18 cellular contexts compared by ENCODE assay signal in the genomic region with DNA sequence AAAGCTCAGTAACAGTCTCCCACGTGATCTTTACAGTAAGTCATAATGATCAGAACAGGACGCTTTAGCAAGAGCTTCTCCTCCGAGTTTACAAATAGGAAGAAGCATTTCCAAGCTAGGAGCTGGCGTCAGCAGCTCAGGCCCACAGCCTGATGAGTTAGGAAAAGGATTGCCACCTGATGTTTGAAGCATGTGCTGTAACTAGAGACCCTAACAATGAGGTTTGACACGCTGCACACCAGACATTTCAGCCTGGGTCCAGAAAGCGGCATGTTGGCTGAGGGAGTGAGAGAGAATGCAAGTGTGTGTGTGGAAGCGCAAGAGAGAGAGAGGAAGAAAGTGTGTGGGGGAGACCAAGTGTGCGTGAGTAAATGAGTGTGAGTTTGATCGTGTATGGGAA. TPM values are rescaled to one million over a fixed set of nuclear protein-coding genes. Genes with fewer than 3 reads are reported as not detected.
A peak's percentile ranks its signal among the peaks of the same experiment; 100 is the strongest.
DNase-seq lines count a peak whose midpoint lies in the region; ATAC-seq, FAIRE-seq and TF ChIP-seq lines count a peak whose summit lies in the region.
"Had no signal": no experiment of that assay in that cellular context is flagged by ENCODE, and none has a peak within 500 bp of the region (broad histone marks: within the 10 kb centered on the region; RNA-seq: fewer than 3 reads in every experiment).

No MANE protein-coding gene starts in this region.

- CTCF ChIA-PET in CD4-positive, alpha-beta T cell (lab: Charles Lee): no interaction called here

- H3K27ac Mint-ChIP-seq in CD4-positive, alpha-beta T cell: peak overlapping the region; percentile 8

- no peak for DNase-seq in CD4-positive, alpha-beta T cell
- DNase-seq in bronchial epithelial cell (ENCODE audit: low read depth) (no peak), posterior vena cava (ENCODE audit: low spot score) (peak; percentile 15), cardiac septum (ENCODE audit: low spot score) (no peak), NCI-H1694 treated with DMSO at 0.1 percent for 48 hours (lab: John Stamatoyannopoulos, UW) (no peak)
- DNase-seq in activated CD4-positive, CD25-positive, alpha-beta regulatory T cell treated with anti-CD3 and anti-CD28 coated beads, Interleukin-2, amount 50 U/mL, for 72 hours: no peak
- DNase-seq: AML-193; Calu3; CD4-positive, alpha-beta memory T cell; NCI-H1417; NCI-H1930; NCI-H446 treated with DMSO at 0.1 percent for 48 hours; NCI-H748 treated with DMSO at 0.1 percent for 48 hours; OCI-M1; SIG-M5 had no signal

- ATAC-seq in CD4-positive, alpha-beta T cell (ENCODE audit: poor library complexity): no peak
- ATAC-seq: HCT116 had no signal

- no peaks in the 10 kb centered on the region for H3K9me3 Mint-ChIP-seq in CD4-positive, alpha-beta T cell
- H3K9me3 Mint-ChIP-seq: CD4-positive, alpha-beta memory T cell had no signal

- peaks cover 25% of the 10 kb centered on the region for H3K36me3 ChIP-seq in bronchial epithelial cell (ENCODE audit: control insufficient read depth, insufficient read depth, low read length)

- POLR2A ChIA-PET in CD4-positive, alpha-beta T cell (lab: Charles Lee): no interaction called here

- TF ChIP-seq CTCF in 22Rv1 (IDR thresholded peaks at IDR 0.05) (no peak), bronchial epithelial cell (IDR thresholded peaks at IDR 0.05; ENCODE audit: insufficient read depth, low read length, severe bottlenecking) (no peak)
- no peak for TF ChIP-seq CTCF in CD4-positive, alpha-beta T cell (IDR thresholded peaks at IDR 0.05)

- H3K4me1 Mint-ChIP-seq in CD4-positive, alpha-beta T cell (ENCODE audit: low read depth): no peaks in the 10 kb centered on the region

- H3K4me3 ChIP-seq in bronchial epithelial cell (ENCODE audit: low read depth, low read length): no peak overlapping the region

- H3K27ac ChIP-seq in 22Rv1: peak overlapping the region; percentile 18; the same call in 1 of the 2 replicates
- H3K27ac ChIP-seq in CD4-positive, alpha-beta T cell (ENCODE audit: low read depth, low read length): no peak overlapping the region
- H3K27ac ChIP-seq: HL-60 had no signal

- H3K36me3 Mint-ChIP-seq in CD4-positive, alpha-beta T cell (ENCODE audit: low read depth): peaks cover 88% of the 10 kb centered on the region

- FAIRE-seq in bronchial epithelial cell (lab: Jason Lieb, UNC): peak; percentile 70

- H3K27me3 ChIP-seq in CD4-positive, alpha-beta T cell (ENCODE audit: control insufficient read depth, insufficient read depth, low read length): no peaks in the 10 kb centered on the region
- H3K27me3 ChIP-seq in bronchial epithelial cell (ENCODE audit: control insufficient read depth, insufficient read depth, low read length): no peaks in the 10 kb centered on the region

- no peak overlapping the region for H3K4me3 Mint-ChIP-seq in CD4-positive, alpha-beta T cell
- H3K4me3 Mint-ChIP-seq: CD4-positive, alpha-beta memory T cell had no signal

- no peaks in the 10 kb centered on the region for H3K9me3 ChIP-seq in CD4-positive, alpha-beta T cell (ENCODE audit: control insufficient read depth, low read length)

- H3K27me3 Mint-ChIP-seq in CD4-positive, alpha-beta T cell: no peaks in the 10 kb centered on the region
- H3K27me3 Mint-ChIP-seq: CD4-positive, alpha-beta memory T cell had no signal

- intact Hi-C loops in CD4-positive, alpha-beta T cell (cut with DNase I, micrococcal nuclease): loop anchor here in 1 of 2 experiments (10.0 kb wide), 1 partner anchor 154 kb away; no protein-coding TSS in a partner anchor
- intact Hi-C loops in posterior vena cava (cut with DNase I): no loop called here
- intact Hi-C loops in cardiac septum (cut with DNase I): no loop called here

RNA-seq across cellular contexts. Expression of a gene that starts 47.3 kb away (rescaled TPM):
- total RNA-seq in CD4-positive, alpha-beta T cell: 100 to 1,000 TPM; 159 to 167 TPM
- total RNA-seq in bronchial epithelial cell: 19.2 and 21.8 TPM in 2 replicates
- total RNA-seq in posterior vena cava: 10 to 100 TPM; 45.5 to 50.9 TPM
- 32.6 TPM for total RNA-seq in cardiac septum
